Comparison of ENCODE assay signal across 28 cellular contexts in the genomic region with DNA sequence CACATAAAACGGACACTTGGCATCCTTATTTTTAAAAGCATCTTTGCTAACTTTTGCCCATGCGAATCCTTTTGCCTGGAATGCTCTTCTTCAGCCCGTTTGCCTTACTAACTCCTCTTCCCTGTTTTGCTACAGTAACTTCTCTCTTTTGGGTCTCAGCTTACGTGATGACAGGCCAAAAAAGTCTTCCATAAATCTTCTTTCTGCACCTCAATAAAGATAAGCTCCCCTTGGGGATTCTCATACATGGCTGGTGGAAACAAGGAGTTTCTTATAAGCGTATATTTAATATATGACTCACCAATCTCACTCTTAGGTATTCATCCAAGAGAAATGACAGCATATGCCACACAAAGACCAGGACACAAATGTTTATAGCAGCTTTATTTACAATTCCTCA.
"Had no signal": no experiment of that assay in that cellular context is flagged by ENCODE, and none has a peak within 500 bp of the region (broad histone marks: within the 10 kb centered on the region; RNA-seq: fewer than 3 reads in every experiment).

No MANE protein-coding gene starts in this region.

- H3K4me3 Mint-ChIP-seq: activated B cell treated with CpG ODN at 0.5 μM for 24 hours; activated CD4-positive, alpha-beta memory T cell treated with anti-CD3 and anti-CD28 coated beads, Interleukin-2, amount 10 ng/mL, durations not matched to agents 7 days and 5 days; activated CD4-positive, alpha-beta T cell treated with anti-CD3 and anti-CD28 coated beads, Interleukin-2, amount 10 ng/mL, durations not matched to agents 7 days and 5 days; activated naive CD4-positive, alpha-beta T cell treated with anti-CD3 and anti-CD28 coated beads, Interleukin-2, amount 10 ng/mL, durations not matched to agents 7 days and 5 days; activated naive CD8-positive, alpha-beta T cell treated with anti-CD3 and anti-CD28 coated beads, Interleukin-2, amount 10 ng/mL, durations not matched to agents 7 days and 5 days; activated T-cell treated with anti-CD3 and anti-CD28 coated beads, Interleukin-2, amount 50 U/mL, for 24 hours; activated T-helper 17 cell treated with anti-CD3 and anti-CD28 coated beads, Interleukin-2, amount 50 U/mL, for 72 hours; T-helper 17 cell; T-helper 2 cell treated with Interferon-gamma antibody and Interleukin-4, amounts not matched to agents 5 μg/mL and 100 μg/mL, for 36 hours had no signal

- H3K36me3 Mint-ChIP-seq: activated naive CD4-positive, alpha-beta T cell treated with anti-CD3 and anti-CD28 coated beads, Interleukin-2, amount 10 ng/mL, durations not matched to agents 7 days and 5 days; activated naive CD8-positive, alpha-beta T cell treated with anti-CD3 and anti-CD28 coated beads, Interleukin-2, amount 10 ng/mL, durations not matched to agents 7 days and 5 days had no signal

- H3K36me3 ChIP-seq: esophagus squamous epithelium, WERI-Rb-1 had no signal

- H3K27ac Mint-ChIP-seq: activated B cell treated with CpG ODN at 0.5 μM for 24 hours; activated CD4-positive, alpha-beta memory T cell treated with anti-CD3 and anti-CD28 coated beads, Interleukin-2, amount 10 ng/mL, durations not matched to agents 7 days and 5 days; activated CD4-positive, alpha-beta T cell treated with anti-CD3 and anti-CD28 coated beads, Interleukin-2, amount 10 ng/mL, durations not matched to agents 7 days and 5 days; activated naive CD4-positive, alpha-beta T cell treated with anti-CD3 and anti-CD28 coated beads, Interleukin-2, amount 10 ng/mL, durations not matched to agents 7 days and 5 days; activated naive CD4-positive, alpha-beta T cell treated with anti-CD3 and anti-CD28 coated beads, Interleukin-2, amount 50 U/mL, for 72 hours; activated naive CD8-positive, alpha-beta T cell treated with anti-CD3 and anti-CD28 coated beads, Interleukin-2, amount 10 ng/mL, durations not matched to agents 7 days and 5 days; activated T-cell treated with anti-CD3 and anti-CD28 coated beads, Interleukin-2, amount 50 U/mL, for 24 hours; activated T-helper 17 cell treated with anti-CD3 and anti-CD28 coated beads, Interleukin-2, amount 50 U/mL, for 72 hours; T-helper 17 cell; T-helper 2 cell treated with Interferon-gamma antibody and Interleukin-4, amounts not matched to agents 5 μg/mL and 100 μg/mL, for 36 hours had no signal

- H3K27me3 ChIP-seq: esophagus squamous epithelium had no signal

- H3K4me1 Mint-ChIP-seq: activated B cell treated with CpG ODN at 0.5 μM for 24 hours; activated CD4-positive, alpha-beta memory T cell treated with anti-CD3 and anti-CD28 coated beads, Interleukin-2, amount 10 ng/mL, durations not matched to agents 7 days and 5 days; activated CD4-positive, alpha-beta T cell treated with anti-CD3 and anti-CD28 coated beads, Interleukin-2, amount 10 ng/mL, durations not matched to agents 7 days and 5 days; activated naive CD4-positive, alpha-beta T cell treated with anti-CD3 and anti-CD28 coated beads, Interleukin-2, amount 10 ng/mL, durations not matched to agents 7 days and 5 days; activated naive CD8-positive, alpha-beta T cell treated with anti-CD3 and anti-CD28 coated beads, Interleukin-2, amount 10 ng/mL, durations not matched to agents 7 days and 5 days; activated T-helper 17 cell treated with anti-CD3 and anti-CD28 coated beads, Interleukin-2, amount 50 U/mL, for 72 hours; T-helper 17 cell had no signal

- H3K27ac ChIP-seq: epithelial cell of prostate, esophagus squamous epithelium, WERI-Rb-1 had no signal

- H3K9me3 ChIP-seq: esophagus squamous epithelium had no signal

- H3K27me3 Mint-ChIP-seq: activated CD4-positive, alpha-beta memory T cell treated with anti-CD3 and anti-CD28 coated beads, Interleukin-2, amount 10 ng/mL, durations not matched to agents 7 days and 5 days; activated CD4-positive, alpha-beta T cell treated with anti-CD3 and anti-CD28 coated beads, Interleukin-2, amount 10 ng/mL, durations not matched to agents 7 days and 5 days; activated naive CD4-positive, alpha-beta T cell treated with anti-CD3 and anti-CD28 coated beads, Interleukin-2, amount 10 ng/mL, durations not matched to agents 7 days and 5 days; activated naive CD8-positive, alpha-beta T cell treated with anti-CD3 and anti-CD28 coated beads, Interleukin-2, amount 10 ng/mL, durations not matched to agents 7 days and 5 days; activated T-cell treated with anti-CD3 and anti-CD28 coated beads, Interleukin-2, amount 50 U/mL, for 24 hours; activated T-helper 17 cell treated with anti-CD3 and anti-CD28 coated beads, Interleukin-2, amount 50 U/mL, for 72 hours; T-helper 17 cell had no signal

- ATAC-seq: activated CD4-positive, CD25-positive, alpha-beta regulatory T cell treated with anti-CD3 and anti-CD28 coated beads, Interleukin-2, amount 50 U/mL, for 24 hours; activated naive CD4-positive, alpha-beta T cell treated with anti-CD3 and anti-CD28 coated beads, Interleukin-2, amount 50 U/mL, for 72 hours; activated T-helper 17 cell treated with anti-CD3 and anti-CD28 coated beads, Interleukin-2, amount 50 U/mL, for 72 hours; T-helper 17 cell had no signal

- H3K9me3 Mint-ChIP-seq: activated CD4-positive, alpha-beta memory T cell treated with anti-CD3 and anti-CD28 coated beads, Interleukin-2, amount 10 ng/mL, durations not matched to agents 7 days and 5 days; activated T-helper 17 cell treated with anti-CD3 and anti-CD28 coated beads, Interleukin-2, amount 50 U/mL, for 72 hours; T-helper 2 cell treated with Interferon-gamma antibody and Interleukin-4, amounts not matched to agents 5 μg/mL and 100 μg/mL, for 36 hours had no signal

- H3K4me1 ChIP-seq: esophagus squamous epithelium had no signal

- DNase-seq: activated B cell treated with CpG ODN at 0.5 μM for 24 hours; activated CD4-positive, alpha-beta memory T cell treated with anti-CD3 and anti-CD28 coated beads, Interleukin-2, amount 10 ng/mL, durations not matched to agents 7 days and 5 days; activated CD4-positive, alpha-beta T cell treated with anti-CD3 and anti-CD28 coated beads for 4 hours; activated CD4-positive, alpha-beta T cell treated with anti-CD3 and anti-CD28 coated beads, Interleukin-2, amount 10 ng/mL, durations not matched to agents 7 days and 5 days; activated CD4-positive, alpha-beta T cell treated with anti-CD3 and anti-CD28 coated beads, Interleukin-2, amount 50 U/mL, for 4 hours; activated CD8-positive, alpha-beta memory T cell treated with anti-CD3 and anti-CD28 coated beads, Interleukin-2, amount 50 U/mL, for 48 hours; activated effector memory CD4-positive, alpha-beta T cell treated with anti-CD3 and anti-CD28 coated beads, Interleukin-2, amount 50 U/mL, for 16 hours; activated naive CD4-positive, alpha-beta T cell treated with anti-CD3 and anti-CD28 coated beads, Interleukin-2, amount 10 ng/mL, durations not matched to agents 7 days and 5 days; activated naive CD8-positive, alpha-beta T cell treated with anti-CD3 and anti-CD28 coated beads, Interleukin-2, amount 10 ng/mL, durations not matched to agents 7 days and 5 days; activated T-cell treated with anti-CD3 and anti-CD28 coated beads for 4 hours; activated T-cell treated with anti-CD3 and anti-CD28 coated beads, Interleukin-2, amount 50 U/mL, for 24 hours; amniotic stem cell; anterior cingulate cortex; caudate nucleus; effector CD8-positive, alpha-beta T cell; esophagus squamous epithelium; foreskin fibroblast; head of caudate nucleus; hippocampal formation; T-helper 1 cell; T-helper 17 cell; T1000; WERI-Rb-1 had no signal

- H3K4me3 ChIP-seq: esophagus squamous epithelium had no signal
